ENCODE assay signal across 6 cellular contexts in the genomic region with DNA sequence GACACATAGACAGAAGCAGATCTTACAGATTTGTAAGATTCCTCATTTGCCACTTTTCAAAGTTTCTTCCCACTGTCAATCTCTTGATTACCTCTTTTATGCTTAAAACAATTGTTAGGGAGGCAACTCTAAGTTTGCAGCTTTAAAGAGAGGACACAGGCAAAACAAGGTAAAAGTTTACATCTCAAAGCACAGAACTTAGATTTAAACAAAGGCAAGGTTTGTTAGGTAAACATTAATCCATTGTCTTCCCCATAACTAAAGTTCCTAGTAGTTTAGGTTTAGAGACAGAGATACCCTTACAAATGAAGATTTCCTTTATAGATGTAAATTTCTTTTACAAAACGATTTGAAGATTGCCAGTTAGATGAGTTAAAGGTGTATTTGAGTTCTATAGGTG.
"Had no signal": no experiment of that assay in that cellular context is flagged by ENCODE, and none has a peak within 500 bp of the region (broad histone marks: within the 10 kb centered on the region; RNA-seq: fewer than 3 reads in every experiment).

No MANE protein-coding gene starts in this region.

- ATAC-seq: K562 had no signal

- H3K27ac Mint-ChIP-seq: H9 had no signal

- H3K4me3 ChIP-seq: GM23248, K562 had no signal

- H3K27ac ChIP-seq: GM23248 had no signal

- DNase-seq: GM23248, HCEC 1CT, IMR-90, KG1 had no signal

- H3K4me3 Mint-ChIP-seq: H9 had no signal

- H2AFZ ChIP-seq: GM23248 had no signal
